16 cellular contexts compared by ENCODE assay signal in genomic region chr19:34994286-34994642, GRCh38. TPM values are rescaled to one million over a fixed set of nuclear protein-coding genes. Genes with fewer than 3 reads are reported as not detected.
DNase-seq lines count a peak whose midpoint lies in the region; ATAC-seq and TF ChIP-seq lines count a peak whose summit lies in the region.
"Had no signal": no experiment of that assay in that cellular context is flagged by ENCODE, and none has a peak within 500 bp of the region (broad histone marks: within the 10 kb centered on the region; RNA-seq: fewer than 3 reads in every experiment).

No MANE protein-coding gene starts in this region.

- BruUV-seq in Calu3 (replicated peaks; lab: Mats Ljungman, UMichigan), result no TSS peak

- no peak overlapping the region for H3K4me3 Mint-ChIP-seq in Calu3 (ENCODE audit: low read depth, unreplicated experiment)
- no peak overlapping the region for H3K4me3 Mint-ChIP-seq in stimulated activated memory B cell treated with anti-CD40 and anti-IgM and Interleukin-4, amounts not matched to agents 10 μg/mL and 1 μg/mL and 100 μg/mL, for 72 hours
- no peak overlapping the region for H3K4me3 Mint-ChIP-seq in T-helper 17 cell
- H3K4me3 Mint-ChIP-seq: activated naive CD4-positive, alpha-beta T cell treated with anti-CD3 and anti-CD28 coated beads, Interleukin-2, amount 50 U/mL, for 24 hours had no signal

- ATAC-seq in stimulated activated memory B cell treated with anti-CD40 and anti-IgM and Interleukin-4, amounts not matched to agents 10 μg/mL and 1 μg/mL and 100 μg/mL, for 72 hours, result no peak
- no peak for ATAC-seq in GM19452 (IDR thresholded peaks at IDR 0.05; ENCODE audit: unreplicated experiment)
- no peak for ATAC-seq in T-helper 17 cell

- TF ChIP-seq CTCF in Calu3 (IDR thresholded peaks at IDR 0.05; ENCODE audit: unreplicated experiment) (no peak), colonic mucosa (IDR thresholded peaks at IDR 0.05) (no peak)

- peak overlapping the region in 1 of 2 donors; percentile 48 for H3K9ac ChIP-seq in colonic mucosa (ENCODE audit: low read depth in 2 of 2, low read length in 2 of 2)
- peak overlapping the region; percentile 42 for H3K9ac ChIP-seq in mucosa of stomach (ENCODE audit: low read length)

- no peaks in the 10 kb centered on the region for H3K27me3 ChIP-seq in colonic mucosa
- no peaks in the 10 kb centered on the region for H3K27me3 ChIP-seq in mucosa of stomach (ENCODE audit: control insufficient read depth, insufficient read depth, low read length)
- H3K27me3 ChIP-seq: brain microvascular endothelial cell had no signal

- H3K36me3 ChIP-seq in colonic mucosa, result no peaks in the 10 kb centered on the region
- H3K36me3 ChIP-seq in mucosa of stomach (ENCODE audit: control insufficient read depth, insufficient read depth, low read length), result no peaks in the 10 kb centered on the region
- H3K36me3 ChIP-seq: brain microvascular endothelial cell had no signal

- CTCF ChIA-PET in Calu3 (lab: Charles Lee), result interaction anchor here (1.1 to 1.9 kb wide), 2 partner anchors 12 to 20 kb away, joined by 3 to 5 read pairs; no protein-coding TSS in a partner anchor

- H3K4me1 ChIP-seq in colonic mucosa (peaks cover 23% of the 10 kb centered on the region), mucosa of stomach (ENCODE audit: control insufficient read depth, insufficient read depth, low read length) (peaks cover 32% of the 10 kb centered on the region)

- H3K9me3 Mint-ChIP-seq in Calu3 (ENCODE audit: low read depth, unreplicated experiment), result no peaks in the 10 kb centered on the region
- no peaks in the 10 kb centered on the region for H3K9me3 Mint-ChIP-seq in stimulated activated memory B cell treated with anti-CD40 and anti-IgM and Interleukin-4, amounts not matched to agents 10 μg/mL and 1 μg/mL and 100 μg/mL, for 72 hours
- H3K9me3 Mint-ChIP-seq: activated naive CD4-positive, alpha-beta T cell treated with anti-CD3 and anti-CD28 coated beads, Interleukin-2, amount 50 U/mL, for 24 hours had no signal

- peak overlapping the region; percentile 55 for H3K27ac ChIP-seq in colonic mucosa
- H3K27ac ChIP-seq: brain microvascular endothelial cell had no signal

- H3K4me1 Mint-ChIP-seq in Calu3 (ENCODE audit: low read depth, unreplicated experiment) (peaks cover 39% of the 10 kb centered on the region), T-helper 17 cell (peaks cover 34% of the 10 kb centered on the region)
- peaks cover 51% of the 10 kb centered on the region for H3K4me1 Mint-ChIP-seq in stimulated activated memory B cell treated with anti-CD40 and anti-IgM and Interleukin-4, amounts not matched to agents 10 μg/mL and 1 μg/mL and 100 μg/mL, for 72 hours

- no peak for DNase-seq in Calu3
- no peak for DNase-seq in colonic mucosa
- DNase-seq in hypothalamus (lab: John Stamatoyannopoulos, UW), result no peak
- DNase-seq in NCI-H1417 treated with DMSO at 0.1 percent for 48 hours (lab: John Stamatoyannopoulos, UW), result no peak
- DNase-seq in T-helper 17 cell, result no peak
- DNase-seq: activated CD4-positive, alpha-beta T cell treated with anti-CD3 and anti-CD28 coated beads for 1 hour; activated CD8-positive, alpha-beta memory T cell treated with anti-CD3 and anti-CD28 coated beads, Interleukin-2, amount 50 U/mL, for 48 hours; brain microvascular endothelial cell; DMS 273 treated with DMSO at 0.1 percent for 48 hours; mammary epithelial cell; NCI-H345 had no signal

- H3K36me3 Mint-ChIP-seq in Calu3 (ENCODE audit: insufficient read depth, unreplicated experiment) (peaks cover 16% of the 10 kb centered on the region), T-helper 17 cell (ENCODE audit: low read depth) (no peaks in the 10 kb centered on the region)
- H3K36me3 Mint-ChIP-seq in stimulated activated memory B cell treated with anti-CD40 and anti-IgM and Interleukin-4, amounts not matched to agents 10 μg/mL and 1 μg/mL and 100 μg/mL, for 72 hours, result no peaks in the 10 kb centered on the region
- H3K36me3 Mint-ChIP-seq: activated naive CD4-positive, alpha-beta T cell treated with anti-CD3 and anti-CD28 coated beads, Interleukin-2, amount 50 U/mL, for 24 hours had no signal

- H3K4me3 ChIP-seq in colonic mucosa, result no peak overlapping the region
- no peak overlapping the region for H3K4me3 ChIP-seq in mucosa of stomach (ENCODE audit: low read length)

- H3K9me3 ChIP-seq in colonic mucosa (no peaks in the 10 kb centered on the region), mucosa of stomach (ENCODE audit: control insufficient read depth, low read length) (no peaks in the 10 kb centered on the region), T-helper 17 cell (ENCODE audit: control insufficient read depth, low read length, poor library complexity, severe bottlenecking) (no peaks in the 10 kb centered on the region)

- H3K27ac Mint-ChIP-seq in Calu3 (ENCODE audit: unreplicated experiment), result peak overlapping the region; percentile 62
- H3K27ac Mint-ChIP-seq in stimulated activated memory B cell treated with anti-CD40 and anti-IgM and Interleukin-4, amounts not matched to agents 10 μg/mL and 1 μg/mL and 100 μg/mL, for 72 hours, result peak overlapping the region; percentile 31
- H3K27ac Mint-ChIP-seq in T-helper 17 cell, result no peak overlapping the region

- no peaks in the 10 kb centered on the region for H3K27me3 Mint-ChIP-seq in Calu3 (ENCODE audit: unreplicated experiment)
- peaks cover 19% of the 10 kb centered on the region for H3K27me3 Mint-ChIP-seq in stimulated activated memory B cell treated with anti-CD40 and anti-IgM and Interleukin-4, amounts not matched to agents 10 μg/mL and 1 μg/mL and 100 μg/mL, for 72 hours
- no peaks in the 10 kb centered on the region for H3K27me3 Mint-ChIP-seq in T-helper 17 cell
- H3K27me3 Mint-ChIP-seq: activated naive CD4-positive, alpha-beta T cell treated with anti-CD3 and anti-CD28 coated beads, Interleukin-2, amount 50 U/mL, for 24 hours had no signal

- intact Hi-C loops in Calu3 (cut with micrococcal nuclease; ENCODE audit: unreplicated experiment), result no loop called here
- intact Hi-C loops in colonic mucosa (cut with DNase I), result no loop called here

RNA-seq across cellular contexts. Expression of gene GRAMD1A, which starts 5.9 kb away (rescaled TPM):
- 114 and 126 TPM in 2 replicates for total RNA-seq in Calu3 (2022)
- total RNA-seq in colonic mucosa, result 10 to 100 TPM; 26.3 to 31.0 TPM
- 100 to 1,000 TPM; 153 to 162 TPM for total RNA-seq in T-helper 17 cell

RNA-seq across cellular contexts. Expression of gene ZNF792, which starts 30.2 kb away (rescaled TPM):
- total RNA-seq in Calu3 (2022), result 9.1 and 9.3 TPM in 2 replicates
- 1 to 10 TPM; 6.7 to 8.1 TPM for total RNA-seq in colonic mucosa
- total RNA-seq in T-helper 17 cell, result 10 to 100 TPM; 15.1 to 15.5 TPM

RNA-seq across cellular contexts. Expression of gene SCN1B, which starts 36.0 kb away (rescaled TPM):
- 1.4 and 2.1 TPM in 2 replicates for total RNA-seq in Calu3 (2022)
- 1 to 10 TPM; 1.8 to 2.1 TPM for total RNA-seq in colonic mucosa
- 1 to 10 TPM; 1.9 to 6.2 TPM for total RNA-seq in T-helper 17 cell

RNA-seq across cellular contexts. Expression of gene HPN, which starts 47.3 kb away (rescaled TPM):
- total RNA-seq in Calu3 (2022) (1.4 and 2.2 TPM in 2 replicates), colonic mucosa (1 to 10 TPM in 1 of 2 donors, under 1 TPM in 1; 0.27 to 1.0 TPM), T-helper 17 cell (under 1 TPM in 1 of 2 donors, not detected in 1; 0.89 TPM)
- total RNA-seq: T-helper 2 cell treated with Interferon-gamma antibody and Interleukin-4, amounts not matched to agents 100 ng/mL and 5 ng/mL, for 36 hours had no signal
